Comparison of ENCODE assay signal across 8 cellular contexts in the genomic region with DNA sequence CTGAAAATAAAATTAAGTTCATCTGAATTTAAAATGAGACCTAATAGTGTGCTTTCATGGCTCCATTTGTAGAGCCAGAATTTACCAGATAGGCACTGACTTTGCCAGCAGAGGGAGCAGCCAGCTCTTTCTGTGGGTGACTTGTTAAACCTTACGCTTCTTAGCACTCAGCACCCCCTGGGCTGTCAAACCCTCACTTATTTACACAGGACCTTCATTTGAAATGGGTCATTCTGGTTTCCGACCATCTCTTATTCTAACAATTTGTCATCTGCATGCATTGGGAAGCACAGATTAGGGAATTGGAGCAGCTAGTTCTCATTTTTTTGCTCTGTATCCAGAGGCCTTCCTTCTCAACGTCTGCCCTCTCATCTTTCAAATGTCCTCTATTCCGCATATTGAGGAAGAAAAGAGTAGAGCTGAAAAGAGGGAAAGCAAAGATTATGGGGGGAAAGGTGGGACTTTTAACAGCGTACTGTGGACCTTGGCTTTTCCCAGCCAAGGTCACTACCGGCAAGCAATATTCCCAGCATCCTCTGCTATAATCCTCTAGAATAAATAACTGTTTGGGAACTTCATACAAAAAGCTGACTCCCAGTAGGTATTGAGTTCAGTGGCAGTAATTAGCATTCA. TPM values are rescaled to one million over a fixed set of nuclear protein-coding genes. Genes with fewer than 3 reads are reported as not detected.
DNase-seq lines count a peak whose midpoint lies in the region; ATAC-seq and TF ChIP-seq lines count a peak whose summit lies in the region.

No MANE protein-coding gene starts in this region.

- H3K27ac Mint-ChIP-seq in activated CD8-positive, alpha-beta memory T cell treated with anti-CD3 and anti-CD28 coated beads, Interleukin-2, amount 10 ng/mL, durations not matched to agents 7 days and 5 days, result no peak overlapping the region
- peak overlapping the region in 2 of 10 donors; percentile 21 to 57 for H3K27ac Mint-ChIP-seq in naive thymus-derived CD8-positive, alpha-beta T cell

- TF ChIP-seq CTCF in epithelial cell of esophagus (IDR thresholded peaks at IDR 0.05; ENCODE audit: insufficient read depth, low read depth, low read length, missing control alignments), result peak; percentile 80

- peaks cover 33% of the 10 kb centered on the region for H3K27me3 Mint-ChIP-seq in activated CD8-positive, alpha-beta memory T cell treated with anti-CD3 and anti-CD28 coated beads, Interleukin-2, amount 10 ng/mL, durations not matched to agents 7 days and 5 days
- peaks cover 0 to 5% (median 0%) of the 10 kb centered on the region in 5 donors for H3K27me3 Mint-ChIP-seq in naive thymus-derived CD8-positive, alpha-beta T cell

- peak; percentile 54 for ATAC-seq in activated CD8-positive, alpha-beta memory T cell treated with anti-CD3 and anti-CD28 coated beads, Interleukin-2, amount 10 ng/mL, durations not matched to agents 7 days and 5 days
- ATAC-seq in naive thymus-derived CD8-positive, alpha-beta T cell, result peak; percentile 56 to 62
- no peak for ATAC-seq in HG03135 (IDR thresholded peaks at IDR 0.05; ENCODE audit: unreplicated experiment)

- no peaks in the 10 kb centered on the region for H3K9me3 Mint-ChIP-seq in activated CD8-positive, alpha-beta memory T cell treated with anti-CD3 and anti-CD28 coated beads, Interleukin-2, amount 10 ng/mL, durations not matched to agents 7 days and 5 days (ENCODE audit: low read depth)
- no peaks in the 10 kb centered on the region for H3K9me3 Mint-ChIP-seq in naive thymus-derived CD8-positive, alpha-beta T cell

- H3K4me3 ChIP-seq in epithelial cell of esophagus (ENCODE audit: low read length), result no peak overlapping the region

- DNase-seq in activated CD4-positive, CD25-positive, alpha-beta regulatory T cell (lab: John Stamatoyannopoulos, UW), result peak; percentile 4 to 13 (median 9)
- DNase-seq in activated CD4-positive, CD25-positive, alpha-beta regulatory T cell treated with anti-CD3 and anti-CD28 coated beads, Interleukin-2, amount 50 U/mL, for 72 hours, result no peak
- DNase-seq in NCI-H526 (lab: John Stamatoyannopoulos, UW) (peak; percentile 70 to 79), epithelial cell of esophagus (ENCODE audit: low read depth) (peak; percentile 65), stromal cell of bone marrow (ENCODE audit: low read depth) (peak; percentile 27)
- peak; percentile 75 for DNase-seq in activated CD8-positive, alpha-beta memory T cell treated with anti-CD3 and anti-CD28 coated beads, Interleukin-2, amount 10 ng/mL, durations not matched to agents 7 days and 5 days
- DNase-seq in naive thymus-derived CD8-positive, alpha-beta T cell, result peak; percentile 9 to 80 (median 50)

- H3K4me3 Mint-ChIP-seq in activated CD8-positive, alpha-beta memory T cell treated with anti-CD3 and anti-CD28 coated beads, Interleukin-2, amount 10 ng/mL, durations not matched to agents 7 days and 5 days, result no peak overlapping the region
- peak overlapping the region in 1 of 10 donors; percentile 53 for H3K4me3 Mint-ChIP-seq in naive thymus-derived CD8-positive, alpha-beta T cell

- peaks cover 15% of the 10 kb centered on the region for H3K4me1 Mint-ChIP-seq in activated CD8-positive, alpha-beta memory T cell treated with anti-CD3 and anti-CD28 coated beads, Interleukin-2, amount 10 ng/mL, durations not matched to agents 7 days and 5 days
- peaks cover 11 to 24% (median 20%) of the 10 kb centered on the region in 4 donors for H3K4me1 Mint-ChIP-seq in naive thymus-derived CD8-positive, alpha-beta T cell

- H3K36me3 Mint-ChIP-seq in activated CD8-positive, alpha-beta memory T cell treated with anti-CD3 and anti-CD28 coated beads, Interleukin-2, amount 10 ng/mL, durations not matched to agents 7 days and 5 days, result no peaks in the 10 kb centered on the region
- H3K36me3 Mint-ChIP-seq in naive thymus-derived CD8-positive, alpha-beta T cell, result peaks cover 0 to 3% (median 0%) of the 10 kb centered on the region in 3 donors

- POLR2A ChIA-PET in naive thymus-derived CD8-positive, alpha-beta T cell (lab: Charles Lee), result interaction anchor here (0.7 to 0.8 kb wide), 2 partner anchors 31 to 38 kb away, joined by 3 to 5 read pairs; no protein-coding TSS in a partner anchor

- CTCF ChIA-PET in activated CD8-positive, alpha-beta memory T cell treated with anti-CD3 and anti-CD28 coated beads, Interleukin-2, amount 10 ng/mL, durations not matched to agents 7 days and 5 days (lab: Charles Lee), result interaction anchor here (0.5 to 4.5 kb wide), 23 partner anchors 10 to 1526 kb away, joined by 3 to 42 read pairs (median 5); no protein-coding TSS in a partner anchor

RNA-seq across cellular contexts. Expression of a gene that starts 3.1 kb away (rescaled TPM):
- 1 to 10 TPM; 3.7 to 9.0 TPM for total RNA-seq in activated CD8-positive, alpha-beta memory T cell treated with anti-CD3 and anti-CD28 coated beads, Interleukin-2, amount 10 ng/mL, durations not matched to agents 7 days and 5 days
- total RNA-seq in naive thymus-derived CD8-positive, alpha-beta T cell, result 1 to 10 TPM; 2.8 to 7.5 TPM
- 10 to 100 TPM in 1 of 3 donors, 1 to 10 TPM in 2; 5.1 to 13.3 (median 6.0) TPM for polyA plus RNA-seq in naive thymus-derived CD8-positive, alpha-beta T cell

RNA-seq across cellular contexts. Expression of a gene that starts 41.5 kb away (rescaled TPM):
- total RNA-seq in activated CD8-positive, alpha-beta memory T cell treated with anti-CD3 and anti-CD28 coated beads, Interleukin-2, amount 10 ng/mL, durations not matched to agents 7 days and 5 days, result not detected
- total RNA-seq in naive thymus-derived CD8-positive, alpha-beta T cell, result not detected
- polyA plus RNA-seq in naive thymus-derived CD8-positive, alpha-beta T cell, result not detected
